8 cellular contexts compared by ENCODE assay signal in genomic region chr5:174910245-174910737, GRCh38.
DNase-seq lines count a peak whose midpoint lies in the region; ATAC-seq and TF ChIP-seq lines count a peak whose summit lies in the region.

No MANE protein-coding gene starts in this region.

- H3K4me3 ChIP-seq in Caco-2 (ENCODE audit: low read depth, low read length) (no peak overlapping the region), psoas muscle (no peak overlapping the region)

- H3K27ac ChIP-seq in psoas muscle = no peak overlapping the region

- H3K36me3 ChIP-seq in Caco-2 (ENCODE audit: control insufficient read depth, insufficient read depth, low read length) (no peaks in the 10 kb centered on the region), psoas muscle (ENCODE audit: insufficient read depth in 1 of 2, low read depth in 1 of 2) (no peaks in the 10 kb centered on the region)

- CTCF ChIA-PET in Caco-2 (lab: Charles Lee) = interaction anchor here (0.6 to 1.3 kb wide), 3 partner anchors 26 to 143 kb away, joined by 3 to 4 read pairs (median 3); no protein-coding TSS in a partner anchor

- ATAC-seq in psoas muscle = peak; percentile 69 to 87 (median 82)

- H3K27me3 ChIP-seq in Caco-2 (replicated peaks; ENCODE audit: control insufficient read depth, insufficient read depth, low read length) (no peaks in the 10 kb centered on the region; the same call in 1 of the 2 replicates), psoas muscle (ENCODE audit: insufficient read depth in 3 of 3, low read length in 2 of 3) (peaks cover 0 to 4% (median 0%) of the 10 kb centered on the region in 3 donors)

- 1 to 3% (median 2%) methylated on average over 17 of the region's 17 CpGs for WGBS in psoas muscle, 3 donors

- DNase-seq in Caco-2 = peak; percentile 70 to 84
- DNase-seq in GM20000 (ENCODE audit: low spot score) = peak; percentile 79
- DNase-seq in HuH-7 (ENCODE audit: low spot score) = peak; percentile 89
- DNase-seq in RPMI8226 = peak; percentile 62
- peak; percentile 55 for DNase-seq in activated naive CD4-positive, alpha-beta T cell treated with Interleukin-2 at 50 U/mL for 16 hours
- DNase-seq in head of caudate nucleus = peak; percentile 36 to 92 (median 80)
- DNase-seq in psoas muscle = peak; percentile 60 to 71
- no peak for DNase-seq in NCI-H1436 treated with DMSO at 0.1 percent for 48 hours (lab: John Stamatoyannopoulos, UW)

- POLR2A ChIA-PET in Caco-2 (lab: Charles Lee) = no interaction called here

- H3K9me3 Mint-ChIP-seq in Caco-2 (ENCODE audit: unreplicated experiment) = no peaks in the 10 kb centered on the region

- H3K9me3 ChIP-seq in Caco-2 (no peaks in the 10 kb centered on the region), psoas muscle (no peaks in the 10 kb centered on the region)

- TF ChIP-seq CTCF in Caco-2 (IDR thresholded peaks at IDR 0.05; ENCODE audit: insufficient read depth in 1 of 2, low read depth in 1 of 2, low read length in 1 of 2, severe bottlenecking in 1 of 2, unreplicated experiment in 1 of 2) (peak; percentile 93), GM20000 (IDR thresholded peaks at IDR 0.05; ENCODE audit: extremely low read depth, missing control alignments) (peak; percentile 71), psoas muscle (IDR thresholded peaks at IDR 0.05) (peak; percentile 76)

- H3K36me3 Mint-ChIP-seq in Caco-2 (ENCODE audit: insufficient read depth, unreplicated experiment) = no peaks in the 10 kb centered on the region

- peaks cover 6% of the 10 kb centered on the region for H3K4me1 Mint-ChIP-seq in Caco-2 (ENCODE audit: low read depth, unreplicated experiment)

- no peak overlapping the region for H3K27ac Mint-ChIP-seq in Caco-2 (ENCODE audit: unreplicated experiment)

- peaks cover 28% of the 10 kb centered on the region for H3K27me3 Mint-ChIP-seq in Caco-2 (ENCODE audit: insufficient read depth, unreplicated experiment)

- intact Hi-C loops in Caco-2 (cut with micrococcal nuclease; ENCODE audit: unreplicated experiment) (loop anchor here (1.0 kb wide), 1 partner anchor 26 kb away; no protein-coding TSS in a partner anchor), head of caudate nucleus (cut with DNase I) (no loop called here), psoas muscle (cut with DNase I) (no loop called here)

- no peaks in the 10 kb centered on the region for H3K4me1 ChIP-seq in Caco-2
- no peaks in the 10 kb centered on the region for H3K4me1 ChIP-seq in psoas muscle

- BruUV-seq in Caco-2 (replicated peaks; lab: Mats Ljungman, UMichigan) = no TSS peak

- peak overlapping the region; percentile 41 for H3K4me3 Mint-ChIP-seq in Caco-2 (ENCODE audit: unreplicated experiment)
